ENCODE assay signal across 9 cellular contexts in genomic region chr14:77653473-77653872, GRCh38. TPM values are rescaled to one million over a fixed set of nuclear protein-coding genes. Genes with fewer than 3 reads are reported as not detected.
DNase-seq lines count a peak whose midpoint lies in the region; ATAC-seq and TF ChIP-seq lines count a peak whose summit lies in the region.
"Had no signal": no experiment of that assay in that cellular context is flagged by ENCODE, and none has a peak within 500 bp of the region (broad histone marks: within the 10 kb centered on the region; RNA-seq: fewer than 3 reads in every experiment).

No MANE protein-coding gene starts in this region.

- peak overlapping the region; percentile 45 to 53 for H3K27ac Mint-ChIP-seq in stimulated activated naive CD8-positive, alpha-beta T cell treated with anti-CD3 and anti-CD28 coated beads, Interleukin-15, amount 100 ng/mL, for 72 hours
- H3K27ac Mint-ChIP-seq in endodermal cell, result no peak overlapping the region
- H3K27ac Mint-ChIP-seq in activated T-helper 17 cell treated with anti-CD3 and anti-CD28 coated beads, Interleukin-2, amount 50 U/mL, for 72 hours, result no peak overlapping the region

- H3K4me1 ChIP-seq in OCI-LY7 (ENCODE audit: insufficient read depth, low read length, poor library complexity, severe bottlenecking) (peaks cover 6% of the 10 kb centered on the region), endodermal cell (ENCODE audit: control insufficient read depth, insufficient read depth, low read length) (no peaks in the 10 kb centered on the region)

- H4K20me1 ChIP-seq in OCI-LY7 (ENCODE audit: insufficient read depth, low read length), result no peaks in the 10 kb centered on the region

- H3K36me3 ChIP-seq in OCI-LY7 (ENCODE audit: insufficient read depth, low read length) (no peaks in the 10 kb centered on the region), endodermal cell (ENCODE audit: control insufficient read depth, insufficient read depth, low read length) (no peaks in the 10 kb centered on the region)

- intact Hi-C loops in OCI-LY7 (cut with micrococcal nuclease; ENCODE audit: unreplicated experiment), result loop anchor here (10.0 kb wide), 1 partner anchor 331 kb away; no protein-coding TSS in a partner anchor

- no peaks in the 10 kb centered on the region for H3K9me3 ChIP-seq in OCI-LY7 (ENCODE audit: low read length)
- H3K9me3 ChIP-seq in endodermal cell (ENCODE audit: control insufficient read depth, low read length), result no peaks in the 10 kb centered on the region

- H3K27ac ChIP-seq in OCI-LY7 (ENCODE audit: low read depth, low read length, poor library complexity, severe bottlenecking), result no peak overlapping the region
- H3K27ac ChIP-seq in endodermal cell (ENCODE audit: low read depth, low read length), result no peak overlapping the region

- H3K27me3 ChIP-seq in endodermal cell (ENCODE audit: control insufficient read depth, insufficient read depth, low read length, poor library complexity, severe bottlenecking), result no peaks in the 10 kb centered on the region

- BruUV-seq in OCI-LY7 (replicated peaks; lab: Mats Ljungman, UMichigan), result no TSS peak

- ATAC-seq in stimulated activated naive CD8-positive, alpha-beta T cell treated with anti-CD3 and anti-CD28 coated beads, Interleukin-15, amount 100 ng/mL, for 72 hours, result peak; percentile 54
- ATAC-seq in stimulated activated naive CD8-positive, alpha-beta T cell treated with anti-CD3 and anti-CD28 coated beads, Interleukin-15, Interleukin-2, amounts not matched to agents 100 U/mL and 50 U/mL, for 24 hours, result no peak
- ATAC-seq in GM19397 (IDR thresholded peaks at IDR 0.05; ENCODE audit: unreplicated experiment), result no peak
- ATAC-seq in activated T-helper 17 cell treated with anti-CD3 and anti-CD28 coated beads, Interleukin-2, amount 50 U/mL, for 72 hours (replicated peaks), result no peak

- no peaks in the 10 kb centered on the region for H3K36me3 Mint-ChIP-seq in endodermal cell (ENCODE audit: low read depth)
- H3K36me3 Mint-ChIP-seq in activated T-helper 17 cell treated with anti-CD3 and anti-CD28 coated beads, Interleukin-2, amount 50 U/mL, for 72 hours (ENCODE audit: low read depth), result no peaks in the 10 kb centered on the region
- H3K36me3 Mint-ChIP-seq: CD4-positive, CD25-positive, alpha-beta regulatory T cell had no signal

- no peaks in the 10 kb centered on the region for H3K9me2 ChIP-seq in OCI-LY7 (ENCODE audit: insufficient read depth, low read length)

- no peak overlapping the region for H3K4me3 Mint-ChIP-seq in stimulated activated naive CD8-positive, alpha-beta T cell treated with anti-CD3 and anti-CD28 coated beads, Interleukin-15, amount 100 ng/mL, for 72 hours
- no peak overlapping the region for H3K4me3 Mint-ChIP-seq in endodermal cell
- no peak overlapping the region for H3K4me3 Mint-ChIP-seq in activated T-helper 17 cell treated with anti-CD3 and anti-CD28 coated beads, Interleukin-2, amount 50 U/mL, for 72 hours
- H3K4me3 Mint-ChIP-seq: CD4-positive, CD25-positive, alpha-beta regulatory T cell had no signal

- no peak overlapping the region for H2AFZ ChIP-seq in OCI-LY7 (ENCODE audit: low read length)

- peak; percentile 56 for TF ChIP-seq CTCF in OCI-LY7 (conservative IDR thresholded peaks at IDR 0.05; ENCODE audit: low read length)
- TF ChIP-seq CTCF in endodermal cell (conservative IDR thresholded peaks at IDR 0.05), result peak; percentile 63

- no peaks in the 10 kb centered on the region for H3K27me3 Mint-ChIP-seq in stimulated activated naive CD8-positive, alpha-beta T cell treated with anti-CD3 and anti-CD28 coated beads, Interleukin-15, amount 100 ng/mL, for 72 hours
- no peaks in the 10 kb centered on the region for H3K27me3 Mint-ChIP-seq in endodermal cell (ENCODE audit: insufficient read depth)
- H3K27me3 Mint-ChIP-seq in activated T-helper 17 cell treated with anti-CD3 and anti-CD28 coated beads, Interleukin-2, amount 50 U/mL, for 72 hours, result no peaks in the 10 kb centered on the region

- H3K9ac ChIP-seq in endodermal cell (ENCODE audit: extremely low read depth, low read length, poor library complexity, severe bottlenecking), result no peak overlapping the region

- no peak overlapping the region for H3K4me2 ChIP-seq in OCI-LY7 (ENCODE audit: low read length)

- CTCF ChIA-PET in OCI-LY7 (lab: Charles Lee; ENCODE audit: unreplicated experiment), result no interaction called here

- H3K79me2 ChIP-seq in OCI-LY7 (ENCODE audit: insufficient read depth, low read depth, low read length), result no peaks in the 10 kb centered on the region

- POLR2A ChIA-PET in OCI-LY7 (lab: Charles Lee), result no interaction called here

- H3K4me1 Mint-ChIP-seq in stimulated activated naive CD8-positive, alpha-beta T cell treated with anti-CD3 and anti-CD28 coated beads, Interleukin-15, amount 100 ng/mL, for 72 hours, result no peaks in the 10 kb centered on the region
- H3K4me1 Mint-ChIP-seq in endodermal cell, result peaks cover 11% of the 10 kb centered on the region
- H3K4me1 Mint-ChIP-seq in activated T-helper 17 cell treated with anti-CD3 and anti-CD28 coated beads, Interleukin-2, amount 50 U/mL, for 72 hours, result peaks cover 5% of the 10 kb centered on the region

- 80 to 81% methylated on average over 2 to 5 of the region's 5 CpGs for WGBS in endodermal cell (ENCODE audit: insufficient coverage in 1 of 2, insufficient read length in 1 of 2), 2 experiments

- peak in 1 of 2 donors; percentile 13 for DNase-seq in stimulated activated naive CD8-positive, alpha-beta T cell treated with anti-CD3 and anti-CD28 coated beads, Interleukin-15, amount 100 ng/mL, for 72 hours
- no peak for DNase-seq in stimulated activated naive CD8-positive, alpha-beta T cell treated with anti-CD3 and anti-CD28 coated beads, Interleukin-15, Interleukin-2, amounts not matched to agents 100 U/mL and 50 U/mL, for 24 hours
- DNase-seq in OCI-LY7 (ENCODE audit: low spot score) (peak; percentile 21), endodermal cell (peak; percentile 82), T-helper 1 cell (no peak), NCI-H2107 (lab: John Stamatoyannopoulos, UW) (no peak)
- DNase-seq: CD4-positive, CD25-positive, alpha-beta regulatory T cell had no signal

- H3K9me3 Mint-ChIP-seq in stimulated activated naive CD8-positive, alpha-beta T cell treated with anti-CD3 and anti-CD28 coated beads, Interleukin-15, amount 100 ng/mL, for 72 hours, result no peaks in the 10 kb centered on the region
- H3K9me3 Mint-ChIP-seq in endodermal cell, result no peaks in the 10 kb centered on the region
- no peaks in the 10 kb centered on the region for H3K9me3 Mint-ChIP-seq in activated T-helper 17 cell treated with anti-CD3 and anti-CD28 coated beads, Interleukin-2, amount 50 U/mL, for 72 hours

- H3K4me3 ChIP-seq in OCI-LY7 (ENCODE audit: low read depth, low read length, poor library complexity, severe bottlenecking) (no peak overlapping the region), endodermal cell (ENCODE audit: low read length) (no peak overlapping the region)

RNA-seq across cellular contexts. Expression of gene SPTLC2, which starts 37.0 kb away (rescaled TPM):
- total RNA-seq in OCI-LY7 (2014; rRNA removed; shearing (Covaris generic)), result 14.7 and 19.6 TPM in 2 replicates
- total RNA-seq in OCI-LY7 (2022), result 36.8 and 45.1 TPM in 2 replicates
- total RNA-seq in endodermal cell, result 10 to 100 TPM; 32.6 to 32.7 TPM
- polyA plus RNA-seq in endodermal cell (2013, experiment 1 of 2), result 12.9 TPM
- polyA plus RNA-seq in endodermal cell (2013, experiment 2 of 2), result 13.1 TPM
- total RNA-seq in activated T-helper 17 cell treated with anti-CD3 and anti-CD28 coated beads, Interleukin-2, amount 50 U/mL, for 72 hours, result 10 to 100 TPM; 17.4 to 27.2 TPM

RNA-seq across cellular contexts. Expression of gene ALKBH1, which starts 54.4 kb away (rescaled TPM):
- 10.0 and 12.6 TPM in 2 replicates for total RNA-seq in OCI-LY7 (2014; rRNA removed; shearing (Covaris generic))
- total RNA-seq in OCI-LY7 (2022) (16.2 and 19.4 TPM in 2 replicates), endodermal cell (10 to 100 TPM; 11.0 to 15.1 TPM)
- polyA plus RNA-seq in endodermal cell (2013, experiment 1 of 2), result 15.6 TPM
- polyA plus RNA-seq in endodermal cell (2013, experiment 2 of 2), result 12.0 TPM
- 10 to 100 TPM; 13.2 to 19.8 TPM for total RNA-seq in activated T-helper 17 cell treated with anti-CD3 and anti-CD28 coated beads, Interleukin-2, amount 50 U/mL, for 72 hours

RNA-seq across cellular contexts. Expression of gene SLIRP, which starts 54.4 kb away (rescaled TPM):
- total RNA-seq in OCI-LY7 (2014; rRNA removed; shearing (Covaris generic)), result 147 and 252 TPM in 2 replicates
- total RNA-seq in OCI-LY7 (2022) (129 and 159 TPM in 2 replicates), endodermal cell (100 to 1,000 TPM; 228 to 237 TPM)
- 331 TPM for polyA plus RNA-seq in endodermal cell (2013, experiment 1 of 2)
- polyA plus RNA-seq in endodermal cell (2013, experiment 2 of 2), result 313 TPM
- total RNA-seq in activated T-helper 17 cell treated with anti-CD3 and anti-CD28 coated beads, Interleukin-2, amount 50 U/mL, for 72 hours, result 100 to 1,000 TPM in 1 of 2 donors, 10 to 100 TPM in 1; 46.5 to 140 TPM

Comparison
In these comparisons a context has a peak if more than half of its experiments do, and no peak if none do; other contexts are left out.
1. DNase-seq: peak in OCI-LY7 (single experiment) and endodermal cell (single experiment); none in stimulated activated naive CD8-positive, alpha-beta T cell treated with anti-CD3 and anti-CD28 coated beads, Interleukin-15, Interleukin-2, amounts not matched to agents 100 U/mL and 50 U/mL, for 24 hours (single experiment), T-helper 1 cell (0 of 5) and NCI-H2107 (single experiment).
2. H3K27ac Mint-ChIP-seq: peak in stimulated activated naive CD8-positive, alpha-beta T cell treated with anti-CD3 and anti-CD28 coated beads, Interleukin-15, amount 100 ng/mL, for 72 hours (2 of 2); none in endodermal cell (single experiment) and activated T-helper 17 cell treated with anti-CD3 and anti-CD28 coated beads, Interleukin-2, amount 50 U/mL, for 72 hours (single experiment).